ENCODE assay signal across 21 cellular contexts in genomic region chr4:8202526-8203375, GRCh38. TPM values are rescaled to one million over a fixed set of nuclear protein-coding genes. Genes with fewer than 3 reads are reported as not detected.
A peak's percentile ranks its signal among the peaks of the same experiment; 100 is the strongest.
DNase-seq lines count a peak whose midpoint lies in the region; ATAC-seq and TF ChIP-seq lines count a peak whose summit lies in the region.
"Had no signal": no experiment of that assay in that cellular context is flagged by ENCODE, and none has a peak within 500 bp of the region (broad histone marks: within the 10 kb centered on the region; RNA-seq: fewer than 3 reads in every experiment).

No MANE protein-coding gene starts in this region.

- WGBS in suprapubic skin = 86% methylated on average over 11 of the region's 17 CpGs

- peak overlapping the region; percentile 72; the same call in 1 of the 2 replicates for H3K9ac ChIP-seq in OCI-LY1 (ENCODE audit: low read length)

- no peak overlapping the region for H3K4me3 Mint-ChIP-seq in activated CD4-positive, alpha-beta T cell treated with anti-CD3 and anti-CD28 coated beads for 36 hours

- no peaks in the 10 kb centered on the region for H3K36me3 ChIP-seq in OCI-LY1 (ENCODE audit: insufficient read depth, low read length)
- H3K36me3 ChIP-seq in suprapubic skin = peaks cover 1% of the 10 kb centered on the region
- H3K36me3 ChIP-seq: ascending aorta, pancreas had no signal

- H3K27me3 ChIP-seq in OCI-LY1 (ENCODE audit: insufficient read depth, low read length) (no peaks in the 10 kb centered on the region), suprapubic skin (no peaks in the 10 kb centered on the region)
- H3K27me3 ChIP-seq: ascending aorta, BE2C, pancreas, testis had no signal

- CTCF ChIA-PET in activated CD4-positive, alpha-beta T cell treated with anti-CD3 and anti-CD28 coated beads for 36 hours (lab: Charles Lee) = interaction anchor here (0.6 to 1.4 kb wide), 3 partner anchors 12 to 400 kb away, joined by 3 to 8 read pairs (median 4); no protein-coding TSS in a partner anchor

- no peaks in the 10 kb centered on the region for H3K27me3 Mint-ChIP-seq in activated CD4-positive, alpha-beta T cell treated with anti-CD3 and anti-CD28 coated beads for 36 hours

- no peaks in the 10 kb centered on the region for H3K36me3 Mint-ChIP-seq in activated CD4-positive, alpha-beta T cell treated with anti-CD3 and anti-CD28 coated beads for 36 hours (ENCODE audit: low read depth)

- H3K4me1 Mint-ChIP-seq in activated CD4-positive, alpha-beta T cell treated with anti-CD3 and anti-CD28 coated beads for 36 hours = peaks cover 44% of the 10 kb centered on the region

- no peak overlapping the region for H2AFZ ChIP-seq in OCI-LY1 (ENCODE audit: low read length)
- H2AFZ ChIP-seq: PC-9 had no signal

- H3F3A ChIP-seq in OCI-LY1 (ENCODE audit: insufficient read depth, low read length) = no peaks in the 10 kb centered on the region

- H3K9me3 Mint-ChIP-seq in activated CD4-positive, alpha-beta T cell treated with anti-CD3 and anti-CD28 coated beads for 36 hours (ENCODE audit: low read depth) = no peaks in the 10 kb centered on the region

- H3K27ac ChIP-seq in OCI-LY1 (ENCODE audit: low read depth, low read length, poor library complexity, severe bottlenecking) (peak overlapping the region; percentile 83), suprapubic skin (no peak overlapping the region)
- H3K27ac ChIP-seq: ascending aorta, left lung, pancreas, PC-9, testis had no signal

- H3K27ac Mint-ChIP-seq in activated CD4-positive, alpha-beta T cell treated with anti-CD3 and anti-CD28 coated beads for 36 hours = no peak overlapping the region

- no peak for ATAC-seq in GM18870 (IDR thresholded peaks at IDR 0.05; ENCODE audit: unreplicated experiment)
- ATAC-seq in activated CD4-positive, alpha-beta T cell treated with anti-CD3 and anti-CD28 coated beads for 36 hours = no peak
- no peak for ATAC-seq in GM18867 (IDR thresholded peaks at IDR 0.05; ENCODE audit: unreplicated experiment)
- ATAC-seq: left lung, pancreas had no signal

- peaks cover 59% of the 10 kb centered on the region for H3K4me1 ChIP-seq in OCI-LY1 (ENCODE audit: insufficient read depth, low read length, severe bottlenecking)
- H3K4me1 ChIP-seq in suprapubic skin = peaks cover 60% of the 10 kb centered on the region

- H3K4me2 ChIP-seq in OCI-LY1 (ENCODE audit: low read length) = peak overlapping the region; percentile 79
- H3K4me2 ChIP-seq: PC-9 had no signal

- intact Hi-C loops in activated CD4-positive, alpha-beta T cell treated with anti-CD3 and anti-CD28 coated beads for 36 hours (cut with DNase I, micrococcal nuclease) = no loop called here

- no peaks in the 10 kb centered on the region for H3K9me2 ChIP-seq in OCI-LY1 (ENCODE audit: low read depth, low read length)

- no peak for TF ChIP-seq EP300 in suprapubic skin (IDR thresholded peaks at IDR 0.05)

- H3K9me3 ChIP-seq in OCI-LY1 (ENCODE audit: low read length) (no peaks in the 10 kb centered on the region), suprapubic skin (no peaks in the 10 kb centered on the region)
- H3K9me3 ChIP-seq: ascending aorta, BE2C, left lung, pancreas, testis had no signal

- no peak for TF ChIP-seq POLR2A in suprapubic skin (IDR thresholded peaks at IDR 0.05)

- peak; percentile 67 for DNase-seq in left kidney (ENCODE audit: low read depth, low spot score)
- DNase-seq in suprapubic skin (ENCODE audit: low spot score in 2 of 2) = no peak
- DNase-seq in activated CD4-positive, alpha-beta T cell treated with anti-CD3 and anti-CD28 coated beads for 36 hours = no peak
- DNase-seq: activated CD4-positive, alpha-beta T cell treated with anti-CD3 and anti-CD28 coated beads for 4 hours; activated CD8-positive, alpha-beta memory T cell treated with anti-CD3 and anti-CD28 coated beads, Interleukin-2, amount 50 U/mL, for 48 hours; BE2C; DMS79; foreskin fibroblast; NCI-H2081; NCI-H524; pancreas; PC-9; stimulated activated CD4-positive, alpha-beta T cell treated with anti-CD3 and anti-CD28 coated beads, Interleukin-4, amount 100 ng/mL, for 1 hour; T1000; testis had no signal

- TF ChIP-seq CTCF in GM12875 (IDR thresholded peaks at IDR 0.05; ENCODE audit: borderline replicate concordance, insufficient read depth, low read depth, low read length) (no peak), OCI-LY1 (IDR thresholded peaks at IDR 0.05; ENCODE audit: low read length) (no peak), suprapubic skin (IDR thresholded peaks at IDR 0.05) (no peak)

- H3K4me3 ChIP-seq in GM12875 (ENCODE audit: low read depth, low read length) (peak overlapping the region; percentile 62), OCI-LY1 (ENCODE audit: low read depth, low read length, poor library complexity, severe bottlenecking) (peak overlapping the region; percentile 66), suprapubic skin (peak overlapping the region; percentile 48)
- H3K4me3 ChIP-seq: PC-9, testis had no signal

- no peaks in the 10 kb centered on the region for H4K20me1 ChIP-seq in OCI-LY1 (ENCODE audit: insufficient read depth, low read length)

- POLR2A ChIA-PET in activated CD4-positive, alpha-beta T cell treated with anti-CD3 and anti-CD28 coated beads for 36 hours (lab: Charles Lee) = interaction anchor here (0.6 kb wide), 1 partner anchor 357 kb away, joined by 3 read pairs; no protein-coding TSS in a partner anchor

- no peaks in the 10 kb centered on the region for H3K79me2 ChIP-seq in OCI-LY1 (ENCODE audit: insufficient read depth, low read length)

RNA-seq across cellular contexts. Expression of gene SH3TC1, which starts 3.7 kb away (rescaled TPM):
- total RNA-seq in suprapubic skin = 10 to 100 TPM in 2 of 4 donors, 1 to 10 TPM in 2; 6.3 to 15.1 (median 9.9) TPM
- total RNA-seq in activated CD4-positive, alpha-beta T cell treated with anti-CD3 and anti-CD28 coated beads for 36 hours = 10 to 100 TPM; 11.1 to 18.3 TPM

RNA-seq across cellular contexts. Expression of gene ABLIM2, which starts 44.1 kb away (rescaled TPM):
- total RNA-seq in suprapubic skin = 10 to 100 TPM; 11.2 to 16.9 (median 13.3) TPM
- under 1 TPM; 0.58 to 0.64 TPM for total RNA-seq in activated CD4-positive, alpha-beta T cell treated with anti-CD3 and anti-CD28 coated beads for 36 hours

Comparison
In these comparisons a context has a peak if more than half of its experiments do, and no peak if none do; other contexts are left out.
1. RNA of gene ABLIM2, which starts 44.1 kb away (total RNA-seq): 11.2 to 16.9 TPM in suprapubic skin; 0.58 to 0.64 TPM in activated CD4-positive, alpha-beta T cell treated with anti-CD3 and anti-CD28 coated beads for 36 hours; every median in the first group is over 4 times any median in the second.
2. Peak in every context shown above with its lines, with median percentiles within 50 percentile points of each other: H3K4me3 ChIP-seq.